ENCODE assay signal across 17 cellular contexts in the genomic region with DNA sequence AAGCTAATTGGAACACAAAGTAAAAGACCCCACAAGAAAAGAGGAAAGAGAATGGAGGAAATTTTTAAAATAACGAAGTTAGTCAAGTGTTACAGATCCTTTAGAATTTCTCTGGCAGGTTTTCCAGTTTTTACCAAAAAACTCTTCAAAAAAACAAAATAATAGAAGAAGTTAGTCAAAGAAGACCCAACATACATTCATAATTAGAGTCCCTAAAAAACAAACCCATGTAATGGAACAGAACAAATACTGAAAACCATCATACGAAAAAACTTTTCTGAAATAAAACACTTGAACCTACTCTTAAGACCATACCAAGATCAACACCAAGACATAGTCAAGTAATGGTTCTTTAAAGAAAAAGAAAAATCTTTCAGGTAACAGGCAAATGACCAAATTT.
"Had no signal": no experiment of that assay in that cellular context is flagged by ENCODE, and none has a peak within 500 bp of the region (broad histone marks: within the 10 kb centered on the region; RNA-seq: fewer than 3 reads in every experiment).

No MANE protein-coding gene starts in this region.

- H3K4me3 ChIP-seq: esophagus squamous epithelium, pancreas, right lobe of liver had no signal

- DNase-seq: activated CD4-positive, alpha-beta memory T cell treated with anti-CD3 and anti-CD28 coated beads, Interleukin-2, amount 10 ng/mL, durations not matched to agents 7 days and 5 days; activated CD4-positive, alpha-beta T cell treated with anti-CD3 and anti-CD28 coated beads for 4 hours; activated CD8-positive, alpha-beta memory T cell treated with anti-CD3 and anti-CD28 coated beads, Interleukin-2, amount 50 U/mL, for 4 hours; activated naive CD4-positive, alpha-beta T cell treated with Interleukin-2 at 50 U/mL for 16 hours; amniotic stem cell; dermis blood vessel endothelial cell; effector memory CD4-positive, alpha-beta T cell; esophagus squamous epithelium; pancreas; right lobe of liver; small intestine; stimulated activated CD4-positive, alpha-beta T cell treated with anti-CD3 and anti-CD28 coated beads, Interleukin-15, amount 100 ng/mL, for 24 hours; stimulated activated CD4-positive, alpha-beta T cell treated with anti-CD3 and anti-CD28 coated beads, Interleukin-2, amount 100 ng/mL, for 48 hours; stimulated activated naive CD8-positive, alpha-beta T cell treated with anti-CD3 and anti-CD28 coated beads, Interleukin-15, amount 100 ng/mL, for 72 hours had no signal

- H3K27me3 ChIP-seq: esophagus squamous epithelium, pancreas, right lobe of liver had no signal

- H3K9me3 ChIP-seq: pancreas, right lobe of liver had no signal

- H3K27ac ChIP-seq: esophagus squamous epithelium, pancreas, right lobe of liver had no signal

- H3K36me3 ChIP-seq: pancreas, right lobe of liver had no signal

- H3K27me3 Mint-ChIP-seq: activated CD4-positive, alpha-beta memory T cell treated with anti-CD3 and anti-CD28 coated beads, Interleukin-2, amount 10 ng/mL, durations not matched to agents 7 days and 5 days; memory B cell; stimulated activated naive CD8-positive, alpha-beta T cell treated with anti-CD3 and anti-CD28 coated beads, Interleukin-15, amount 100 ng/mL, for 72 hours; type B pancreatic cell had no signal

- H3K27ac Mint-ChIP-seq: activated CD4-positive, alpha-beta memory T cell treated with anti-CD3 and anti-CD28 coated beads, Interleukin-2, amount 10 ng/mL, durations not matched to agents 7 days and 5 days; memory B cell; type B pancreatic cell; WTC11 had no signal

- ATAC-seq: pancreas; right lobe of liver; stimulated activated naive CD8-positive, alpha-beta T cell treated with anti-CD3 and anti-CD28 coated beads, Interleukin-15, amount 100 ng/mL, for 72 hours; WTC11 had no signal

- H3K4me3 Mint-ChIP-seq: activated CD4-positive, alpha-beta memory T cell treated with anti-CD3 and anti-CD28 coated beads, Interleukin-2, amount 10 ng/mL, durations not matched to agents 7 days and 5 days; memory B cell; stimulated activated naive CD8-positive, alpha-beta T cell treated with anti-CD3 and anti-CD28 coated beads, Interleukin-15, amount 100 ng/mL, for 72 hours; type B pancreatic cell; WTC11 had no signal
